14 cellular contexts compared by ENCODE assay signal in the genomic region with DNA sequence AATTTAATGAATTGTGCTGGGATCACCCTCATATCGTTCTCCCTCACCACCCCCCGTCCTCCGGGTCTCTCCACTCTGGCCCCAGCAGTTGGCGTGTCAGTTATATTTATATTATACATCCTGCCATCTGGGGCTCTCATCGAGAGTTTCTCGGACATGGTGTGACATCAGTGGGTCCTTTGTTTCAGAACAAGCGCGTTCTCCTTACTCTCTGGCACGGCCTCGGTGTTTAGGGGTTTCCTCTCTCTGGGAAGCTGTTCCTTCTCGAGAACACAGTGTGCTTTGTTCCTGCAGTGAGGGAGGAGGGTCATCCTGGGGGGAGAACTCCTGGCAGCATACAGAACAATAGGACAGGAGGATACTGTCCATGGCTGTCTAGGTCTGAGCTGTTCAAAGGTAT. TPM values are rescaled to one million over a fixed set of nuclear protein-coding genes. Genes with fewer than 3 reads are reported as not detected.
DNase-seq lines count a peak whose midpoint lies in the region; ATAC-seq and TF ChIP-seq lines count a peak whose summit lies in the region.
"Had no signal": no experiment of that assay in that cellular context is flagged by ENCODE, and none has a peak within 500 bp of the region (broad histone marks: within the 10 kb centered on the region; RNA-seq: fewer than 3 reads in every experiment).

No MANE protein-coding gene starts in this region.

- H3K9ac ChIP-seq in subcutaneous abdominal adipose tissue (ENCODE audit: low read length in 5 of 5), result no peak overlapping the region
- H3K9ac ChIP-seq: SK-N-SH had no signal

- TF ChIP-seq CTCF in fibroblast of pulmonary artery (IDR thresholded peaks at IDR 0.05; ENCODE audit: low read length, missing control alignments) (no peak), lower lobe of right lung (IDR thresholded peaks at IDR 0.05) (no peak)

- H3K27ac ChIP-seq in lower lobe of right lung, result peak overlapping the region; percentile 85
- H3K27ac ChIP-seq in subcutaneous abdominal adipose tissue (ENCODE audit: low read depth, low read length), result peak overlapping the region; percentile 87

- intact Hi-C loops in lower lobe of right lung (cut with DNase I), result no loop called here

- peak; percentile 55 to 57 for ATAC-seq in lower lobe of right lung
- no peak for ATAC-seq in GM21737 (IDR thresholded peaks at IDR 0.05; ENCODE audit: unreplicated experiment)

- H3K4me1 ChIP-seq in lower lobe of right lung (peaks cover 13% of the 10 kb centered on the region), subcutaneous abdominal adipose tissue (ENCODE audit: control insufficient read depth in 5 of 5, insufficient read depth in 5 of 5, low read length in 5 of 5) (peaks cover 0 to 60% (median 8%) of the 10 kb centered on the region in 5 donors)

- DNase-seq in SHP77 (lab: John Stamatoyannopoulos, UW), result peak; percentile 88 to 93
- peak; percentile 17 for DNase-seq in fibroblast of pulmonary artery (ENCODE audit: low read depth)
- no peak for DNase-seq in lower lobe of right lung
- DNase-seq in NCI-H1417 (lab: John Stamatoyannopoulos, UW), result no peak
- DNase-seq in mesenteric fat pad (ENCODE audit: low spot score), result no peak
- DNase-seq in SW480 (ENCODE audit: low spot score), result no peak
- DNase-seq: AML-193; Kasumi-1; NCI-H1930; NK-92 treated with Interleukin-12 subunit alpha and Interleukin-12 subunit beta, amount 100 ng/mL, for 24 hours; SK-N-SH; stimulated activated CD8-positive, alpha-beta memory T cell treated with anti-CD3 and anti-CD28 coated beads, Interleukin-4, amount 100 ng/mL, for 48 hours had no signal

- H3K27me3 ChIP-seq in lower lobe of right lung (ENCODE audit: low read depth), result no peaks in the 10 kb centered on the region
- H3K27me3 ChIP-seq in subcutaneous abdominal adipose tissue (ENCODE audit: control insufficient read depth in 5 of 5, insufficient read depth in 4 of 5, low read length in 5 of 5), result peaks cover 9 to 28% (median 18%) of the 10 kb centered on the region in 5 donors

- no peaks in the 10 kb centered on the region for H3K36me3 ChIP-seq in lower lobe of right lung
- no peaks in the 10 kb centered on the region for H3K36me3 ChIP-seq in subcutaneous abdominal adipose tissue (ENCODE audit: control insufficient read depth in 5 of 5, insufficient read depth in 5 of 5, low read length in 5 of 5)

- H3K4me3 ChIP-seq in fibroblast of pulmonary artery (replicated peaks; ENCODE audit: low read depth, low read length), result no peak overlapping the region
- no peak overlapping the region for H3K4me3 ChIP-seq in lower lobe of right lung
- no peak overlapping the region for H3K4me3 ChIP-seq in subcutaneous abdominal adipose tissue (ENCODE audit: low read depth in 1 of 5, low read length in 5 of 5)

- H3K9me3 ChIP-seq in lower lobe of right lung (no peaks in the 10 kb centered on the region), subcutaneous abdominal adipose tissue (ENCODE audit: control insufficient read depth in 5 of 5, low read length in 5 of 5) (no peaks in the 10 kb centered on the region)
- H3K9me3 ChIP-seq: SK-N-SH had no signal

RNA-seq across cellular contexts. Expression of a gene that starts 9.8 kb away (rescaled TPM):
- total RNA-seq in lower lobe of right lung (42.4 TPM), mesenteric fat pad (97.6 TPM)

Comparison
In these comparisons a context has a peak if more than half of its experiments do, and no peak if none do; other contexts are left out.
1. DNase-seq: peak in SHP77 (2 of 2) and fibroblast of pulmonary artery (single experiment); none in lower lobe of right lung (single experiment), NCI-H1417 (0 of 3), mesenteric fat pad (single experiment) and SW480 (single experiment).